ENCODE assay signal across 16 cellular contexts in genomic region chr1:205587576-205587975, GRCh38.
"Had no signal": no experiment of that assay in that cellular context is flagged by ENCODE, and none has a peak within 500 bp of the region (broad histone marks: within the 10 kb centered on the region; RNA-seq: fewer than 3 reads in every experiment).

No MANE protein-coding gene starts in this region.

- H3K9me3 Mint-ChIP-seq: activated T-helper 1 cell treated with anti-CD3 and anti-CD28 coated beads, Interleukin-12 subunit alpha, Interleukin-12 subunit beta, Interleukin-2, Interleukin-4 antibody, amounts not matched to agents 30 ng/mL and 10 ng/mL and 1 ng/mL, durations not matched to agents 14 hours and 24 hours and 36 hours; memory B cell; nephron had no signal

- H3K36me3 ChIP-seq: breast epithelium, left lung, thyroid gland had no signal

- ATAC-seq: activated CD4-positive, CD25-positive, alpha-beta regulatory T cell treated with anti-CD3 and anti-CD28 coated beads, Interleukin-2, amount 50 U/mL, for 24 hours had no signal

- FAIRE-seq: endothelial cell of umbilical vein had no signal

- H3K4me3 ChIP-seq: breast epithelium, left lung, stomach, thyroid gland had no signal

- H3K9me3 ChIP-seq: breast epithelium, left lung, stomach, thyroid gland had no signal

- H3K27me3 ChIP-seq: breast epithelium, left lung, stomach, thyroid gland had no signal

- H3K27ac Mint-ChIP-seq: activated T-helper 1 cell treated with anti-CD3 and anti-CD28 coated beads, Interleukin-12 subunit alpha, Interleukin-12 subunit beta, Interleukin-2, Interleukin-4 antibody, amounts not matched to agents 30 ng/mL and 10 ng/mL and 1 ng/mL, durations not matched to agents 14 hours and 24 hours and 36 hours; memory B cell had no signal

- H3K27ac ChIP-seq: breast epithelium, thyroid gland had no signal

- H3K27me3 Mint-ChIP-seq: memory B cell had no signal

- DNase-seq: activated CD4-positive, alpha-beta T cell treated with anti-CD3 and anti-CD28 coated beads, Interleukin-2, amount 50 U/mL, for 4 hours; activated naive CD4-positive, alpha-beta T cell; amygdala; foreskin melanocyte; left lung; SHP77 treated with DMSO at 0.1 percent for 48 hours; stimulated activated CD4-positive, alpha-beta T cell treated with anti-CD3 and anti-CD28 coated beads, Interleukin-2, amount 100 ng/mL, for 48 hours; stomach; T-helper 2 cell; thyroid gland had no signal

- H3K36me3 Mint-ChIP-seq: memory B cell had no signal

- H3K4me3 Mint-ChIP-seq: activated T-helper 1 cell treated with anti-CD3 and anti-CD28 coated beads, Interleukin-12 subunit alpha, Interleukin-12 subunit beta, Interleukin-2, Interleukin-4 antibody, amounts not matched to agents 30 ng/mL and 10 ng/mL and 1 ng/mL, durations not matched to agents 14 hours and 24 hours and 36 hours; memory B cell; nephron had no signal
